Comparison of ENCODE assay signal across 8 cellular contexts in the genomic region with DNA sequence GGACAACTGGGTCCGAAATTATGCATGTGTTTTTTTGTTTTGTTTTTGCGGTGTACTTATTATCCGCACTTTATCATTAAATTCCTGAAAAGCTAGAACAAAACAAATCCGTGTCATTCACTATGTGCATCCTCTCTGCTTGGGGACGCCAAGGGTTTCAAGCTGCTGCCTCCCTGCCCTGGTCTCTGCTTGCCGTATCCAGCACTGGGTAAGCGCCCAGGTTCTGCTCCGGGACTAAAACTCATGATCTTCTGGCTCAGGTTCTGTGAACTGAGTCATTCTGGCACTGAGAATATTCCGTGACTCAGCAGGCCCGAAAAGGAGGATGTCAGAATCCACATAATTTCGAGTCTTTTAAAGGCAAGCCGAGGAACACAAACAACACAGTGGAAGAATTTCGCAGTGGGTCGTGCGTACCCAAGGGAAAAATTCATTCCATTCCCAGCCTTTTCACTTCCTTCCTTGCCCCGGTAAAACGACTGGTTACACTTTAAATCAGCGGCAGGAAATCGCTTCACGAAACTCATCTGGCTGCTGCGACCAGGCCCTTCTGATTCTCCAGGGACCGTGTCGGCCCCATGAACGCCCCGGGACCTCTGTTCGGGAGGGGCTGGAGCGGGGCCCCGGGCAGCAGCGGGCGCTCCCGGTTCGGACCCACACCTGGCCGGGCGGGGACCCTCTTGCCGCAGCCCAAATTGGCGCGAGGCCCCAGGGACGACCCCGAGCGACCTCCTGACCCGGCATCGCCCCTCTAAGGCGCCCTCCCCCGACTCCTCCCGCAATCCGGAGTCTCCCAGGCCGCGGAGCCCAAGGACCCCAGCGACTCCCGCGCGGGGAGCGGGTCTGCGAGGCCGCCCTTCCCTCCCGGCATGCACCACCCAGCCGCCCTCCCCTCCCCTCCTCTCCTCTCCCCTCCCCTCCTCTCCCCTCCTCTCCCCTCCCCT. TPM values are rescaled to one million over a fixed set of nuclear protein-coding genes. Genes with fewer than 3 reads are reported as not detected.
DNase-seq lines count a peak whose midpoint lies in the region; ATAC-seq, FAIRE-seq and TF ChIP-seq lines count a peak whose summit lies in the region.

No MANE protein-coding gene starts in this region.

- H3K4me3 ChIP-seq in neural cell (ENCODE audit: low read length): peak overlapping the region; percentile 88
- H3K4me3 ChIP-seq in upper lobe of right lung: peak overlapping the region; percentile 73

- H4K20me1 ChIP-seq in neural cell (ENCODE audit: insufficient read depth): peaks cover 3% of the 10 kb centered on the region

- intact Hi-C loops in upper lobe of right lung (cut with DNase I): no loop called here

- in situ Hi-C loops in GM13976 (cut with MboI; ENCODE audit: low sequenced_read_pairs, unreplicated experiment): no loop called here

- H3K27ac ChIP-seq in neural cell (ENCODE audit: low read length): peak overlapping the region; percentile 78
- H3K27ac ChIP-seq in upper lobe of right lung: peak overlapping the region; percentile 98

- H3K9ac ChIP-seq in neural cell (ENCODE audit: low read length): peak overlapping the region; percentile 85

- no peak for TF ChIP-seq CTCF in GM13976 (IDR thresholded peaks at IDR 0.05; ENCODE audit: borderline replicate concordance, control extremely low read depth, extremely low read depth, insufficient read depth, missing control alignments)
- no peak for TF ChIP-seq CTCF in neural cell (IDR thresholded peaks at IDR 0.05; ENCODE audit: poor library complexity, severe bottlenecking)
- TF ChIP-seq CTCF in upper lobe of right lung (IDR thresholded peaks at IDR 0.05): no peak

- TF ChIP-seq RAD21 in neural cell (conservative IDR thresholded peaks at IDR 0.05): no peak

- peaks cover 4% of the 10 kb centered on the region for H3F3A ChIP-seq in neural cell (ENCODE audit: insufficient read depth, low read length, poor library complexity, severe bottlenecking)

- H3K36me3 ChIP-seq in neural cell (ENCODE audit: insufficient read depth, low read length) (no peaks in the 10 kb centered on the region), upper lobe of right lung (no peaks in the 10 kb centered on the region)

- no peaks in the 10 kb centered on the region for H3K27me3 ChIP-seq in neural cell (ENCODE audit: insufficient read depth, low read depth, low read length)
- no peaks in the 10 kb centered on the region for H3K27me3 ChIP-seq in upper lobe of right lung

- peaks cover 16% of the 10 kb centered on the region for H3K4me1 ChIP-seq in upper lobe of right lung

- peaks cover 16% of the 10 kb centered on the region for H3K79me2 ChIP-seq in neural cell (replicated peaks; ENCODE audit: insufficient read depth, low read length)

- peak; percentile 91 for FAIRE-seq in A204.1 (lab: Jason Lieb, UNC)

- H3K9me2 ChIP-seq in neural cell (ENCODE audit: insufficient read depth, low read length): no peaks in the 10 kb centered on the region

- H2AFZ ChIP-seq in neural cell (ENCODE audit: low read depth, low read length): peak overlapping the region; percentile 84

- no peak for TF ChIP-seq EP300 in neural cell (conservative IDR thresholded peaks at IDR 0.05; ENCODE audit: poor library complexity, severe bottlenecking)

- H3K9me3 ChIP-seq in neural cell (ENCODE audit: low read length) (no peaks in the 10 kb centered on the region), upper lobe of right lung (no peaks in the 10 kb centered on the region)

- DNase-seq in GM13976 (ENCODE audit: low spot score): peak; percentile 80
- peak; percentile 48 for DNase-seq in NCI-H774 (lab: John Stamatoyannopoulos, UW)
- peak; percentile 37 for DNase-seq in activated naive CD4-positive, alpha-beta T cell treated with anti-CD3 and anti-CD28 coated beads, Interleukin-2, amount 50 U/mL, for 16 hours
- peak; percentile 64 for DNase-seq in germinal center (ENCODE audit: low spot score)
- DNase-seq in upper lobe of right lung: peak; percentile 85

- peak overlapping the region; percentile 87 for H3K4me2 ChIP-seq in neural cell (ENCODE audit: low read length)

- ATAC-seq in HG02943 (IDR thresholded peaks at IDR 0.05; ENCODE audit: low read depth, unreplicated experiment) (peak; percentile 40), upper lobe of right lung (peak; percentile 63)

TF ChIP-seq in neural cell, 6 proteins besides CTCF, POLR2A, EP300 and RAD21:
- TF ChIP-seq, protein P1, sequence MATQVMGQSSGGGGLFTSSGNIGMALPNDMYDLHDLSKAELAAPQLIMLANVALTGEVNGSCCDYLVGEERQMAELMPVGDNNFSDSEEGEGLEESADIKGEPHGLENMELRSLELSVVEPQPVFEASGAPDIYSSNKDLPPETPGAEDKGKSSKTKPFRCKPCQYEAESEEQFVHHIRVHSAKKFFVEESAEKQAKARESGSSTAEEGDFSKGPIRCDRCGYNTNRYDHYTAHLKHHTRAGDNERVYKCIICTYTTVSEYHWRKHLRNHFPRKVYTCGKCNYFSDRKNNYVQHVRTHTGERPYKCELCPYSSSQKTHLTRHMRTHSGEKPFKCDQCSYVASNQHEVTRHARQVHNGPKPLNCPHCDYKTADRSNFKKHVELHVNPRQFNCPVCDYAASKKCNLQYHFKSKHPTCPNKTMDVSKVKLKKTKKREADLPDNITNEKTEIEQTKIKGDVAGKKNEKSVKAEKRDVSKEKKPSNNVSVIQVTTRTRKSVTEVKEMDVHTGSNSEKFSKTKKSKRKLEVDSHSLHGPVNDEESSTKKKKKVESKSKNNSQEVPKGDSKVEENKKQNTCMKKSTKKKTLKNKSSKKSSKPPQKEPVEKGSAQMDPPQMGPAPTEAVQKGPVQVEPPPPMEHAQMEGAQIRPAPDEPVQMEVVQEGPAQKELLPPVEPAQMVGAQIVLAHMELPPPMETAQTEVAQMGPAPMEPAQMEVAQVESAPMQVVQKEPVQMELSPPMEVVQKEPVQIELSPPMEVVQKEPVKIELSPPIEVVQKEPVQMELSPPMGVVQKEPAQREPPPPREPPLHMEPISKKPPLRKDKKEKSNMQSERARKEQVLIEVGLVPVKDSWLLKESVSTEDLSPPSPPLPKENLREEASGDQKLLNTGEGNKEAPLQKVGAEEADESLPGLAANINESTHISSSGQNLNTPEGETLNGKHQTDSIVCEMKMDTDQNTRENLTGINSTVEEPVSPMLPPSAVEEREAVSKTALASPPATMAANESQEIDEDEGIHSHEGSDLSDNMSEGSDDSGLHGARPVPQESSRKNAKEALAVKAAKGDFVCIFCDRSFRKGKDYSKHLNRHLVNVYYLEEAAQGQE (IDR thresholded peaks at IDR 0.05; ENCODE audit: borderline replicate concordance): peak; percentile 8
- peak; percentile 73 for TF ChIP-seq POLR2AphosphoS5 (IDR thresholded peaks at IDR 0.05)
- no peak for TF ChIP-seq MXI1 (conservative IDR thresholded peaks at IDR 0.05; ENCODE audit: poor library complexity, severe bottlenecking)
- TF ChIP-seq SMC3 (conservative IDR thresholded peaks at IDR 0.05; ENCODE audit: poor library complexity): no peak
- peak; percentile 53 for TF ChIP-seq TAF1 (IDR thresholded peaks at IDR 0.05; ENCODE audit: low read depth)
TF ChIP-seq in neural cell: peak in this region for 3.

RNA-seq across cellular contexts. Expression of gene LAMC1, which starts 0.7 kb away (rescaled TPM):
- polyA plus RNA-seq in neural cell: 4.2 TPM in 2 replicates
- polyA minus RNA-seq in neural cell: 20.1 and 22.6 TPM in 2 replicates
- 120 TPM for total RNA-seq in upper lobe of right lung

Comparison
In these comparisons a context has a peak if more than half of its experiments do, and no peak if none do; other contexts are left out.
1. Peak in every context shown above with its lines: DNase-seq, ATAC-seq, H3K4me3 ChIP-seq and H3K27ac ChIP-seq.